8 cellular contexts compared by ENCODE assay signal in genomic region chr20:298755-299391, GRCh38. TPM values are rescaled to one million over a fixed set of nuclear protein-coding genes. Genes with fewer than 3 reads are reported as not detected.
A peak's percentile ranks its signal among the peaks of the same experiment; 100 is the strongest.
DNase-seq lines count a peak whose midpoint lies in the region; ATAC-seq and TF ChIP-seq lines count a peak whose summit lies in the region.

No MANE protein-coding gene starts in this region.

- H3K4me1 ChIP-seq in gastrocnemius medialis = peaks cover 26 to 35% of the 10 kb centered on the region in 2 donors

- TF ChIP-seq CTCF in GM12875 (IDR thresholded peaks at IDR 0.05; ENCODE audit: borderline replicate concordance, insufficient read depth, low read depth, low read length) = no peak
- TF ChIP-seq CTCF in VCaP (conservative IDR thresholded peaks at IDR 0.05) = no peak
- TF ChIP-seq CTCF in foreskin fibroblast (IDR thresholded peaks at IDR 0.05; ENCODE audit: low read depth, low read length) = no peak
- TF ChIP-seq CTCF in gastrocnemius medialis (IDR thresholded peaks at IDR 0.05 in 4 of 5, conservative IDR thresholded peaks at IDR 0.05 in 1 of 5) = no peak

- ATAC-seq in gastrocnemius medialis (no peak), HG03565 (IDR thresholded peaks at IDR 0.05; ENCODE audit: unreplicated experiment) (no peak)

- no peak for TF ChIP-seq POLR2A in gastrocnemius medialis (IDR thresholded peaks at IDR 0.05)

- in situ Hi-C loops in gastrocnemius medialis (cut with MboI; ENCODE audit: low sequenced_read_pairs in 4 of 4) = no loop called here

- H3K36me3 ChIP-seq in gastrocnemius medialis = no peaks in the 10 kb centered on the region

- no peaks in the 10 kb centered on the region for H3K27me3 ChIP-seq in gastrocnemius medialis

- no peak for DNase-seq in foreskin fibroblast
- no peak for DNase-seq in gastrocnemius medialis
- DNase-seq in AML-193 (lab: John Stamatoyannopoulos, UW) = no peak
- DNase-seq in COLO668 (lab: John Stamatoyannopoulos, UW; ENCODE audit: unreplicated experiment) = no peak
- DNase-seq in C1 segment of cervical spinal cord (lab: John Stamatoyannopoulos, UW) = no peak

- H3K9me3 ChIP-seq in gastrocnemius medialis = no peaks in the 10 kb centered on the region

- intact Hi-C loops in gastrocnemius medialis (cut with DNase I; ENCODE audit: low total_unique reads) = loop anchor here (5.0 kb wide), 1 partner anchor 163 kb away; the partner anchor contains the start of gene TBC1D20

- H3K4me3 ChIP-seq in GM12875 (ENCODE audit: low read depth, low read length) (peak overlapping the region; percentile 72), foreskin fibroblast (ENCODE audit: low read depth in 1 of 2, low read length in 2 of 2) (peak overlapping the region; percentile 68 to 99), gastrocnemius medialis (peak overlapping the region; percentile 80 to 92 (median 90))

- H3K27ac ChIP-seq in VCaP (peak overlapping the region; percentile 100), gastrocnemius medialis (peak overlapping the region; percentile 93 to 98 (median 94))

RNA-seq across cellular contexts. Expression of gene ZCCHC3, which starts 1.5 kb away (rescaled TPM):
- 1 to 10 TPM; 6.7 to 9.4 (median 7.9) TPM for total RNA-seq in gastrocnemius medialis

RNA-seq across cellular contexts. Expression of gene C20orf96, which starts 8.3 kb away (rescaled TPM):
- 1 to 10 TPM in 1 of 4 donors, under 1 TPM in 2, not detected in 1; 0.19 to 1.5 (median 0.58) TPM for total RNA-seq in gastrocnemius medialis

RNA-seq across cellular contexts. Expression of gene SOX12, which starts 26.5 kb away (rescaled TPM):
- total RNA-seq in gastrocnemius medialis = 1 to 10 TPM in 1 of 4 donors, under 1 TPM in 3; 0.15 to 1.4 (median 0.65) TPM

RNA-seq across cellular contexts. Expression of gene DEFB132, which starts 41.3 kb away (rescaled TPM):
- not detected for total RNA-seq in gastrocnemius medialis

RNA-seq across cellular contexts. Expression of gene NRSN2, which starts 48.0 kb away (rescaled TPM):
- 1 to 10 TPM; 1.3 to 4.7 (median 2.2) TPM for total RNA-seq in gastrocnemius medialis
